In genomic region chr2:72744049-72744448, GRCh38 we compare ENCODE assay signal across 17 cellular contexts.
A peak's percentile ranks its signal among the peaks of the same experiment; 100 is the strongest.
DNase-seq lines count a peak whose midpoint lies in the region; ATAC-seq, FAIRE-seq and TF ChIP-seq lines count a peak whose summit lies in the region.
"Had no signal": no experiment of that assay in that cellular context is flagged by ENCODE, and none has a peak within 500 bp of the region (broad histone marks: within the 10 kb centered on the region; RNA-seq: fewer than 3 reads in every experiment).

No MANE protein-coding gene starts in this region.

- H3K9ac ChIP-seq in SK-N-MC (ENCODE audit: insufficient read length), result no peak overlapping the region

- TF ChIP-seq POLR2A in H54 (IDR thresholded peaks at IDR 0.05; ENCODE audit: low read depth, low read length) (no peak), gastrocnemius medialis (IDR thresholded peaks at IDR 0.05) (no peak)

- no peak overlapping the region for H3K4me3 ChIP-seq in SK-N-MC
- no peak overlapping the region for H3K4me3 ChIP-seq in gastrocnemius medialis
- H3K4me3 ChIP-seq: left ventricle myocardium inferior, upper lobe of right lung had no signal

- H3K27me3 ChIP-seq in gastrocnemius medialis, result no peaks in the 10 kb centered on the region
- H3K27me3 ChIP-seq: upper lobe of right lung had no signal

- intact Hi-C loops in gastrocnemius medialis (cut with DNase I; ENCODE audit: low total_unique reads), result no loop called here

- H3K4me1 ChIP-seq in gastrocnemius medialis, result peaks cover 0 to 10% of the 10 kb centered on the region in 2 donors

- peak; percentile 66 for ATAC-seq in esophagus mucosa
- no peak for ATAC-seq in gastrocnemius medialis
- ATAC-seq: activated CD8-positive, alpha-beta T cell treated with anti-CD3 and anti-CD28 coated beads, Interleukin-2, amount 10 ng/mL, durations not matched to agents 7 days and 5 days; upper lobe of right lung had no signal

- no peak for TF ChIP-seq CTCF in gastrocnemius medialis (IDR thresholded peaks at IDR 0.05 in 4 of 5, conservative IDR thresholded peaks at IDR 0.05 in 1 of 5)

- in situ Hi-C loops in gastrocnemius medialis (cut with MboI; ENCODE audit: low sequenced_read_pairs in 4 of 4), result loop anchor here (25.0 kb wide), 4 partner anchors 582 to 1232 kb away; no protein-coding TSS in a partner anchor

- H3K36me3 ChIP-seq in SK-N-MC (ENCODE audit: insufficient read depth, low read length) (no peaks in the 10 kb centered on the region), gastrocnemius medialis (no peaks in the 10 kb centered on the region)
- H3K36me3 ChIP-seq: upper lobe of right lung had no signal

- DNase-seq in H54 (ENCODE audit: insufficient read length, low spot score) (no peak), SK-N-MC (ENCODE audit: low read depth, low spot score) (no peak), myocyte (ENCODE audit: low read depth) (peak; percentile 18), gastrocnemius medialis (no peak), epidermal melanocyte (ENCODE audit: insufficient read length, low spot score) (no peak), DMS79 (lab: John Stamatoyannopoulos, UW) (no peak)
- DNase-seq in effector CD4-positive, alpha-beta T cell, result no peak
- DNase-seq: activated CD8-positive, alpha-beta T cell treated with anti-CD3 and anti-CD28 coated beads, Interleukin-2, amount 10 ng/mL, durations not matched to agents 7 days and 5 days; activated T-cell treated with anti-CD3 and anti-CD28 coated beads, Interleukin-2, amount 50 U/mL, for 72 hours; cerebellar nuclear complex; left ventricle myocardium inferior; NCI-H187 treated with DMSO at 0.1 percent for 48 hours; NCI-H510A treated with DMSO at 0.1 percent for 48 hours; posterior cingulate gyrus; stimulated activated naive CD4-positive, alpha-beta T cell treated with Interleukin-2 at 50 U/mL for 16 hours; upper lobe of right lung had no signal

- FAIRE-seq in H54 (lab: Jason Lieb, UNC), result peak; percentile 82

- H3K27ac ChIP-seq in SK-N-MC (peak overlapping the region; percentile 18; the same call in 1 of the 2 replicates), gastrocnemius medialis (no peak overlapping the region)
- H3K27ac ChIP-seq: left ventricle myocardium inferior, upper lobe of right lung had no signal

- H3K9me3 ChIP-seq in SK-N-MC (ENCODE audit: low read depth, low read length) (no peaks in the 10 kb centered on the region), gastrocnemius medialis (no peaks in the 10 kb centered on the region)
- H3K9me3 ChIP-seq: left ventricle myocardium inferior, upper lobe of right lung had no signal
